In genomic region chr4:147822128-147822527, GRCh38 we compare ENCODE assay signal across 11 cellular contexts.
DNase-seq lines count a peak whose midpoint lies in the region; ATAC-seq, FAIRE-seq and TF ChIP-seq lines count a peak whose summit lies in the region.
"Had no signal": no experiment of that assay in that cellular context is flagged by ENCODE, and none has a peak within 500 bp of the region (broad histone marks: within the 10 kb centered on the region; RNA-seq: fewer than 3 reads in every experiment).

No MANE protein-coding gene starts in this region.

- H3K4me2 ChIP-seq in astrocyte (ENCODE audit: low read length): no peak overlapping the region

- peaks cover 27% of the 10 kb centered on the region for H3K4me1 Mint-ChIP-seq in astrocyte (ENCODE audit: low read depth, unreplicated experiment)
- H3K4me1 Mint-ChIP-seq: naive B cell had no signal

- H3K27ac Mint-ChIP-seq in astrocyte (ENCODE audit: unreplicated experiment): peak overlapping the region; percentile 83

- no peaks in the 10 kb centered on the region for H3K9me3 Mint-ChIP-seq in astrocyte (ENCODE audit: unreplicated experiment)
- H3K9me3 Mint-ChIP-seq: brain, naive B cell had no signal

- DNase-seq in DMS79 treated with DMSO at 0.1 percent for 48 hours (lab: John Stamatoyannopoulos, UW) (peak; percentile 7), DMS79 (lab: John Stamatoyannopoulos, UW) (no peak), astrocyte (ENCODE audit: low read depth) (peak; percentile 65), iris pigment epithelial cell (ENCODE audit: low read depth) (peak; percentile 90), thyroid gland (peak; percentile 97 to 98), HT-29 (ENCODE audit: low spot score) (no peak), NCI-H2081 treated with DMSO at 0.1 percent for 48 hours (lab: John Stamatoyannopoulos, UW) (no peak)
- DNase-seq: naive B cell had no signal

- H4K20me1 ChIP-seq in astrocyte (ENCODE audit: insufficient read depth, low read length): peaks cover 11% of the 10 kb centered on the region

- peaks cover 15% of the 10 kb centered on the region for H3K36me3 Mint-ChIP-seq in astrocyte (ENCODE audit: low read depth, unreplicated experiment)
- H3K36me3 Mint-ChIP-seq: brain, naive B cell had no signal

- H3K4me1 ChIP-seq in astrocyte (ENCODE audit: insufficient read depth, low read length) (peaks cover 16% of the 10 kb centered on the region), thyroid gland (peaks cover 13 to 27% of the 10 kb centered on the region in 2 donors)

- H3K36me3 ChIP-seq in astrocyte (ENCODE audit: insufficient read depth, low read length) (no peaks in the 10 kb centered on the region), thyroid gland (no peaks in the 10 kb centered on the region)

- no peak overlapping the region for H2AFZ ChIP-seq in astrocyte (ENCODE audit: low read depth, low read length)

- intact Hi-C loops in thyroid gland (cut with DNase I): no loop called here

- ATAC-seq in GM18517 (IDR thresholded peaks at IDR 0.05; ENCODE audit: unreplicated experiment): no peak

- no peaks in the 10 kb centered on the region for H3K27me3 Mint-ChIP-seq in astrocyte (ENCODE audit: low read depth, unreplicated experiment)
- H3K27me3 Mint-ChIP-seq: naive B cell had no signal

- peak overlapping the region; percentile 1 for H3K4me3 Mint-ChIP-seq in astrocyte (ENCODE audit: unreplicated experiment)
- H3K4me3 Mint-ChIP-seq: brain had no signal

- H3K9me3 ChIP-seq in astrocyte (ENCODE audit: insufficient read depth, low read depth, low read length) (no peaks in the 10 kb centered on the region), thyroid gland (no peaks in the 10 kb centered on the region)

- H3K79me2 ChIP-seq in astrocyte (ENCODE audit: insufficient read depth, low read length): peaks cover 8% of the 10 kb centered on the region

- no peak for TF ChIP-seq CTCF in astrocyte (IDR thresholded peaks at IDR 0.05; ENCODE audit: insufficient read depth, low read depth, low read length)
- no peak for TF ChIP-seq CTCF in thyroid gland (IDR thresholded peaks at IDR 0.05)

- no peak overlapping the region for H3K9ac ChIP-seq in astrocyte (ENCODE audit: low read length)

- H3K27ac ChIP-seq in astrocyte (ENCODE audit: low read depth, low read length) (no peak overlapping the region), thyroid gland (peak overlapping the region; percentile 23 to 74 (median 69))
- H3K27ac ChIP-seq: 22Rv1 had no signal

- H3K27me3 ChIP-seq in astrocyte (ENCODE audit: insufficient read depth, low read length) (no peaks in the 10 kb centered on the region), thyroid gland (no peaks in the 10 kb centered on the region)

- H3K4me3 ChIP-seq in astrocyte (ENCODE audit: insufficient read depth, low read depth, low read length): no peak overlapping the region
- H3K4me3 ChIP-seq in thyroid gland (replicated peaks in 1 of 3): no peak overlapping the region

- TF ChIP-seq POLR2A in thyroid gland (IDR thresholded peaks at IDR 0.05): no peak

- no peak for FAIRE-seq in astrocyte (lab: Jason Lieb, UNC)

Comparison
In these comparisons a context has a peak if more than half of its experiments do, and no peak if none do; other contexts are left out.
1. DNase-seq: peak in DMS79 treated with DMSO at 0.1 percent for 48 hours (single experiment), astrocyte (single experiment), iris pigment epithelial cell (single experiment) and thyroid gland (2 of 2); none in DMS79 (single experiment), HT-29 (single experiment) and NCI-H2081 treated with DMSO at 0.1 percent for 48 hours (single experiment).